In the genomic region with DNA sequence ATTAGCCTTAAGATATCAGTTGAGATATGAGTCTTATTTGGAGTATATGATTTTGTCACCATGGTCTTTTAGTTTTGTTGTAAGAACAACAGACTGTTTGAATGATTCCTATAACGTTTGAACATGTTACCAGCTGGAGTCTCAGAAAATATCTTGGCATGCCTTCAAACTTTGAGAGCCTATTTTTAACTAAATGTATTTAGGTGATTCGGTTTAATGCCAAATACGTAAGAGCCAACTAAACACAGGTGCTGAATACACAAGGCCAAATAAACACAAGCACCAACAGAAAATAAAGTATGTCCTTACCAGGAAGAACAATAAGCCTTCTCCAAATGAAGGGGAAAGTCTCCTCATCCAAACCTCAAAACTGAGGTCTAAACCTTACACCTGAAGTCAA, we compare ENCODE assay signal across 18 cellular contexts.
"Had no signal": no experiment of that assay in that cellular context is flagged by ENCODE, and none has a peak within 500 bp of the region (broad histone marks: within the 10 kb centered on the region; RNA-seq: fewer than 3 reads in every experiment).

No MANE protein-coding gene starts in this region.

- H3K27me3 Mint-ChIP-seq: naive thymus-derived CD4-positive, alpha-beta T cell; stimulated activated naive B cell treated with anti-CD40 and anti-IgM and Interleukin-4, amounts not matched to agents 10 μg/mL and 1 μg/mL and 100 μg/mL, for 72 hours; stimulated activated naive CD8-positive, alpha-beta T cell treated with anti-CD3 and anti-CD28 coated beads, Interleukin-15, amount 100 ng/mL, for 72 hours had no signal

- H3K27ac Mint-ChIP-seq: neural progenitor cell; stimulated activated naive B cell treated with anti-CD40 and anti-IgM and Interleukin-4, amounts not matched to agents 10 μg/mL and 1 μg/mL and 100 μg/mL, for 72 hours; stimulated activated naive CD8-positive, alpha-beta T cell treated with anti-CD3 and anti-CD28 coated beads, Interleukin-15, amount 100 ng/mL, for 72 hours had no signal

- H3K4me3 Mint-ChIP-seq: naive thymus-derived CD4-positive, alpha-beta T cell; neural progenitor cell; stimulated activated naive B cell treated with anti-CD40 and anti-IgM and Interleukin-4, amounts not matched to agents 10 μg/mL and 1 μg/mL and 100 μg/mL, for 72 hours; stimulated activated naive CD8-positive, alpha-beta T cell treated with anti-CD3 and anti-CD28 coated beads, Interleukin-15, amount 100 ng/mL, for 72 hours had no signal

- DNase-seq: dorsolateral prefrontal cortex; effector CD8-positive, alpha-beta T cell; heart left ventricle; hippocampal formation; mammary epithelial cell; naive thymus-derived CD4-positive, alpha-beta T cell; nucleus accumbens; ovary; sigmoid colon; stimulated activated CD4-positive, alpha-beta T cell treated with anti-CD3 and anti-CD28 coated beads, Interleukin-2, amount 100 ng/mL, for 24 hours; stimulated activated CD4-positive, alpha-beta T cell treated with anti-CD3 and anti-CD28 coated beads, Interleukin-4, amount 100 ng/mL, for 4 hours; stimulated activated naive B cell treated with anti-CD40 and anti-IgM and Interleukin-4, amounts not matched to agents 10 μg/mL and 1 μg/mL and 100 μg/mL, for 72 hours; stimulated activated naive CD8-positive, alpha-beta T cell treated with anti-CD3 and anti-CD28 coated beads, Interleukin-15, amount 100 ng/mL, for 72 hours; testis; upper lobe of right lung had no signal

- ATAC-seq: esophagus mucosa; heart left ventricle; left lobe of liver; naive thymus-derived CD4-positive, alpha-beta T cell; stimulated activated naive B cell treated with anti-CD40 and anti-IgM and Interleukin-4, amounts not matched to agents 10 μg/mL and 1 μg/mL and 100 μg/mL, for 72 hours; stimulated activated naive CD8-positive, alpha-beta T cell treated with anti-CD3 and anti-CD28 coated beads, Interleukin-15, amount 100 ng/mL, for 72 hours; upper lobe of right lung had no signal

- H3K4me1 Mint-ChIP-seq: neural progenitor cell; stimulated activated naive B cell treated with anti-CD40 and anti-IgM and Interleukin-4, amounts not matched to agents 10 μg/mL and 1 μg/mL and 100 μg/mL, for 72 hours; stimulated activated naive CD8-positive, alpha-beta T cell treated with anti-CD3 and anti-CD28 coated beads, Interleukin-15, amount 100 ng/mL, for 72 hours had no signal
